18 cellular contexts compared by ENCODE assay signal in the genomic region with DNA sequence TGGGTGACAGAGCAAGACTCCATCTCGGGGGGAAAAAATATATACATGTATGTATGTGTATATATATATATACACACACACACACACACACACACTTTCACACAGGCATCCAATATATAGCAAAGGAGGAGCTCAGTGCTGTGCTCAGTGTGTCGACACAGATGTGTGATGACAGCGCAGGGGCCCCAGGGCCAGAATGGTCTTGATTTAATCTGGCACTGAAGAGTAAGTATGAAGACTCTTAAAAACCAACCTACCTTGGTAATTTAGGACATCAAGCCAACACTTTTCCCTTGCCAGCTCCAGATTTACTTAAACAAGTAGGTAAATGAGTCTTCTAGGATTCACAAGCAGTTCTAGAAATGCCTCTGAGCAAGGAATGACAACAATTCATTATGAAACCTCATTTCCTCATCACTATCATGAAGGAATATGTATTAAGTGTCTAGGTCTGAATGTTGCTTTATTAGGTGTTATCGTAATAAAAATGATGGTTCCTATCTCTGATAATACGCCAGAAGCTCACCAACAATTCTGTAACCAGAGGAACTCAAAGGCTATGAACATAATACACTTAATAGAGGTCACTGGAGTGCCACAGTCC.
"Had no signal": no experiment of that assay in that cellular context is flagged by ENCODE, and none has a peak within 500 bp of the region (broad histone marks: within the 10 kb centered on the region; RNA-seq: fewer than 3 reads in every experiment).

No MANE protein-coding gene starts in this region.

- H3K27ac ChIP-seq: dorsolateral prefrontal cortex, gastroesophageal sphincter, VCaP had no signal

- DNase-seq: activated CD4-positive, alpha-beta memory T cell treated with anti-CD3 and anti-CD28 coated beads for 36 hours; activated CD8-positive, alpha-beta memory T cell treated with anti-CD3 and anti-CD28 coated beads, Interleukin-2, amount 10 ng/mL, durations not matched to agents 7 days and 5 days; activated naive CD4-positive, alpha-beta T cell treated with Interleukin-2 at 50 U/mL for 16 hours; activated T-cell treated with anti-CD3 and anti-CD28 coated beads, Interleukin-2, amount 50 U/mL, for 48 hours; dorsolateral prefrontal cortex; erythroblast; mucosa of descending colon; nucleus accumbens; posterior cingulate gyrus; retina; stimulated activated CD4-positive, alpha-beta T cell treated with anti-CD3 and anti-CD28 coated beads, Interleukin-12 subunit alpha, Interleukin-12 subunit beta, amount 100 ng/mL, for 4 hours; stimulated activated CD4-positive, alpha-beta T cell treated with anti-CD3 and anti-CD28 coated beads, Interleukin-2, amount 100 ng/mL, for 24 hours; T-cell had no signal

- H3K4me3 ChIP-seq: dorsolateral prefrontal cortex, gastroesophageal sphincter, mucosa of descending colon, thoracic aorta had no signal

- ATAC-seq: activated CD8-positive, alpha-beta memory T cell treated with anti-CD3 and anti-CD28 coated beads, Interleukin-2, amount 10 ng/mL, durations not matched to agents 7 days and 5 days; gastroesophageal sphincter; left lobe of liver; mucosa of descending colon; natural killer cell treated with Interleukin-12 subunit alpha and Interleukin-12 subunit beta and Interleukin-15 and Interleukin-18, amount 100 ng/mL, for 72 hours; T-cell had no signal

- H3K36me3 ChIP-seq: gastroesophageal sphincter, thoracic aorta had no signal

- H3K27me3 ChIP-seq: dorsolateral prefrontal cortex, gastroesophageal sphincter had no signal

- H3K9me3 ChIP-seq: gastroesophageal sphincter, mucosa of descending colon, thoracic aorta had no signal
